ENCODE assay signal across 2 cellular contexts in the genomic region with DNA sequence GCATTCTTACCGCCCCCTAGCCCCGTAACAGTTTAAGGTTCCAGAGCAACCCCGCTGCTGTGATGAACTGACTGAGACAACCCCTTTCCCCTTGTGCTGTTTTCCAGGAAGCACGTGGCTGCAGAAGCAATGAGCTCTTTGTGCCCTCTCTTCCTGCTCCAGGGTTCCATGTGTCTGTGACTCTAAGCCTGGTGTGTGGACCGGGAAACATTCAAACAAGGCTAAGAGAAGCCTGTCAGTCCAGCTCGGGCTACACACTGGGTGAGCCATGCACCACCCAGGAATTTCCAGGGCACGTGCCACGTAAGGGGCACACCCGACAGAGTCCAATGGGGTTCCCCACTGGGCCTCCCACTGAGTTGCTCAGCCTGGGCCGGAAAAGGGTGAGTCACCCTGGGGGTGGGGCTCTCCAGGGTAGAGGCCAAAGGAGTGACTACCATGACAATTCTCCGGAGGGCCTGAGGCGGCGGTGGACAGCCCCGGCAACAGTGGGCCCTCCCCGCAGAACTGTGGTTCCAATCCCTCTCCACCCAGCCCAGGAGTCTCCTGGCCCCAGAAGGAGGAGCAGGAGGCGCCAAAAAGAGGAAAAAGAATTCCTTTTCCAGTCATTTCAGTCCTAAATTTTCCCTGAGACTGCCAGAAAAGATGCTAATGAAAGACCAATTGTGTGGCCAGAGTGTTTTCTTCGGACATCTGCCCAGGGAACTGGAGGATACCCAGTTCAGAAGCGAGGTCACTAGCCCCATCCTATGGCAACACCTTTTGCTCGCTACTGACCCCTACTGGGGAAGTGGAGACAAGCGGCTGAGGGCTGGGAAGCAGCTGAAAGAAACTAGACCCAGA.
TF ChIP-seq lines count a peak whose summit lies in the region.

No MANE protein-coding gene starts in this region.

TF ChIP-seq in GM23338, 12 proteins besides CTCF, POLR2A, EP300 and RAD21 (continued from another document and continues in another):
- TF ChIP-seq, protein P1, sequence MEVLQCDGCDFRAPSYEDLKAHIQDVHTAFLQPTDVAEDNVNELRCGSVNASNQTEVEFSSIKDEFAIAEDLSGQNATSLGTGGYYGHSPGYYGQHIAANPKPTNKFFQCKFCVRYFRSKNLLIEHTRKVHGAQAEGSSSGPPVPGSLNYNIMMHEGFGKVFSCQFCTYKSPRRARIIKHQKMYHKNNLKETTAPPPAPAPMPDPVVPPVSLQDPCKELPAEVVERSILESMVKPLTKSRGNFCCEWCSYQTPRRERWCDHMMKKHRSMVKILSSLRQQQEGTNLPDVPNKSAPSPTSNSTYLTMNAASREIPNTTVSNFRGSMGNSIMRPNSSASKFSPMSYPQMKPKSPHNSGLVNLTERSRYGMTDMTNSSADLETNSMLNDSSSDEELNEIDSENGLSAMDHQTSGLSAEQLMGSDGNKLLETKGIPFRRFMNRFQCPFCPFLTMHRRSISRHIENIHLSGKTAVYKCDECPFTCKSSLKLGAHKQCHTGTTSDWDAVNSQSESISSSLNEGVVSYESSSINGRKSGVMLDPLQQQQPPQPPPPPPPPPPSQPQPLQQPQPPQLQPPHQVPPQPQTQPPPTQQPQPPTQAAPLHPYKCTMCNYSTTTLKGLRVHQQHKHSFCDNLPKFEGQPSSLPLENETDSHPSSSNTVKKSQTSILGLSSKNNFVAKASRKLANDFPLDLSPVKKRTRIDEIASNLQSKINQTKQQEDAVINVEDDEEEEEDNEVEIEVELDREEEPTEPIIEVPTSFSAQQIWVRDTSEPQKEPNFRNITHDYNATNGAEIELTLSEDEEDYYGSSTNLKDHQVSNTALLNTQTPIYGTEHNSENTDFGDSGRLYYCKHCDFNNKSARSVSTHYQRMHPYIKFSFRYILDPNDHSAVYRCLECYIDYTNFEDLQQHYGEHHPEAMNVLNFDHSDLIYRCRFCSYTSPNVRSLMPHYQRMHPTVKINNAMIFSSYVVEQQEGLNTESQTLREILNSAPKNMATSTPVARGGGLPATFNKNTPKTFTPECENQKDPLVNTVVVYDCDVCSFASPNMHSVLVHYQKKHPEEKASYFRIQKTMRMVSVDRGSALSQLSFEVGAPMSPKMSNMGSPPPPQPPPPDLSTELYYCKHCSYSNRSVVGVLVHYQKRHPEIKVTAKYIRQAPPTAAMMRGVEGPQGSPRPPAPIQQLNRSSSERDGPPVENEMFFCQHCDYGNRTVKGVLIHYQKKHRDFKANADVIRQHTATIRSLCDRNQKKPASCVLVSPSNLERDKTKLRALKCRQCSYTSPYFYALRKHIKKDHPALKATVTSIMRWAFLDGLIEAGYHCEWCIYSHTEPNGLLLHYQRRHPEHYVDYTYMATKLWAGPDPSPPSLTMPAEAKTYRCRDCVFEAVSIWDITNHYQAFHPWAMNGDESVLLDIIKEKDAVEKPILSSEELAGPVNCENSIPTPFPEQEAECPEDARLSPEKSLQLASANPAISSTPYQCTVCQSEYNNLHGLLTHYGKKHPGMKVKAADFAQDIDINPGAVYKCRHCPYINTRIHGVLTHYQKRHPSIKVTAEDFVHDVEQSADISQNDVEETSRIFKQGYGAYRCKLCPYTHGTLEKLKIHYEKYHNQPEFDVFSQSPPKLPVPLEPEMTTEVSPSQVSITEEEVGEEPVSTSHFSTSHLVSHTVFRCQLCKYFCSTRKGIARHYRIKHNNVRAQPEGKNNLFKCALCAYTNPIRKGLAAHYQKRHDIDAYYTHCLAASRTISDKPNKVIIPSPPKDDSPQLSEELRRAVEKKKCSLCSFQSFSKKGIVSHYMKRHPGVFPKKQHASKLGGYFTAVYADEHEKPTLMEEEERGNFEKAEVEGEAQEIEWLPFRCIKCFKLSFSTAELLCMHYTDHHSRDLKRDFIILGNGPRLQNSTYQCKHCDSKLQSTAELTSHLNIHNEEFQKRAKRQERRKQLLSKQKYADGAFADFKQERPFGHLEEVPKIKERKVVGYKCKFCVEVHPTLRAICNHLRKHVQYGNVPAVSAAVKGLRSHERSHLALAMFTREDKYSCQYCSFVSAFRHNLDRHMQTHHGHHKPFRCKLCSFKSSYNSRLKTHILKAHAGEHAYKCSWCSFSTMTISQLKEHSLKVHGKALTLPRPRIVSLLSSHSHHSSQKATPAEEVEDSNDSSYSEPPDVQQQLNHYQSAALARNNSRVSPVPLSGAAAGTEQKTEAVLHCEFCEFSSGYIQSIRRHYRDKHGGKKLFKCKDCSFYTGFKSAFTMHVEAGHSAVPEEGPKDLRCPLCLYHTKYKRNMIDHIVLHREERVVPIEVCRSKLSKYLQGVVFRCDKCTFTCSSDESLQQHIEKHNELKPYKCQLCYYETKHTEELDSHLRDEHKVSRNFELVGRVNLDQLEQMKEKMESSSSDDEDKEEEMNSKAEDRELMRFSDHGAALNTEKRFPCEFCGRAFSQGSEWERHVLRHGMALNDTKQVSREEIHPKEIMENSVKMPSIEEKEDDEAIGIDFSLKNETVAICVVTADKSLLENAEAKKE (CRISPR knock-in tag; IDR thresholded peaks at IDR 0.05): peak; percentile 56; the same call in 1 of the 2 replicates
- TF ChIP-seq STAT1 (IDR thresholded peaks at IDR 0.05; ENCODE audit: unreplicated experiment) (no peak), EZH2phosphoT487 (IDR thresholded peaks at IDR 0.05; ENCODE audit: unreplicated experiment) (no peak), REST (IDR thresholded peaks at IDR 0.05; ENCODE audit: unreplicated experiment) (no peak), ZNF331 (CRISPR knock-in tag; IDR thresholded peaks at IDR 0.05; ENCODE audit: low read depth) (no peak; the same call in 1 of the 2 replicates), EZH2 (IDR thresholded peaks at IDR 0.05; ENCODE audit: low read depth, unreplicated experiment) (no peak), POLR2AphosphoS5 (IDR thresholded peaks at IDR 0.05; ENCODE audit: low read depth) (no peak)

TF ChIP-seq in K562, 482 proteins besides CTCF, POLR2A, EP300 and RAD21 (continued from another document and continues in another):
- TF ChIP-seq UBTF (IDR thresholded peaks at IDR 0.05; ENCODE audit: borderline replicate concordance in 1 of 2, low read depth in 2 of 2, low read length in 2 of 2): peak in 1 of 2 experiments; percentile 85; a peak in 2 of 4 replicates
- TF ChIP-seq ARID1B (IDR thresholded peaks at IDR 0.05): peak; percentile 84
- peak; percentile 82; the same call in 1 of the 2 replicates for TF ChIP-seq CUX1 (CRISPR knock-in tag; IDR thresholded peaks at IDR 0.05)
- TF ChIP-seq PHB2 (IDR thresholded peaks at IDR 0.05; ENCODE audit: low read depth): no peak
- TF ChIP-seq ZBTB2 (IDR thresholded peaks at IDR 0.05): peak; percentile 73; the same call in 1 of the 2 replicates
- TF ChIP-seq PHF21A (IDR thresholded peaks at IDR 0.05; ENCODE audit: borderline replicate concordance, low read depth): 0 out of 2 replicates have a peak, but pooled peaks have one; percentile 6
- 0 out of 2 replicates have a peak, but pooled peaks have one; percentile 42 for TF ChIP-seq ZNF12 (CRISPR knock-in tag; IDR thresholded peaks at IDR 0.05)
- TF ChIP-seq SMARCC2 (IDR thresholded peaks at IDR 0.05; ENCODE audit: low read depth): peak; percentile 67; the same call in 1 of the 2 replicates
- TF ChIP-seq ZNF395 (CRISPR knock-in tag; IDR thresholded peaks at IDR 0.05): peak; percentile 97
- TF ChIP-seq THAP12 (CRISPR knock-in tag; IDR thresholded peaks at IDR 0.05): no peak
- peak; percentile 91; the same call in 1 of the 2 replicates for TF ChIP-seq DMBX1 (CRISPR knock-in tag; IDR thresholded peaks at IDR 0.05; ENCODE audit: borderline replicate concordance)
- TF ChIP-seq SFPQ (IDR thresholded peaks at IDR 0.05; ENCODE audit: low read depth, low read length): no peak
- peak; percentile 79; the same call in 1 of the 2 replicates for TF ChIP-seq CTBP1 (IDR thresholded peaks at IDR 0.05; ENCODE audit: borderline replicate concordance)
- TF ChIP-seq DPF2 (IDR thresholded peaks at IDR 0.05): peak; percentile 92
- peak; percentile 79 for TF ChIP-seq RBFOX2 (IDR thresholded peaks at IDR 0.05; ENCODE audit: low read depth, low read length)
